12 cellular contexts compared by ENCODE assay signal in genomic region chr10:88401671-88402347, GRCh38.
DNase-seq lines count a peak whose midpoint lies in the region; ATAC-seq, FAIRE-seq and TF ChIP-seq lines count a peak whose summit lies in the region.
"Had no signal": no experiment of that assay in that cellular context is flagged by ENCODE, and none has a peak within 500 bp of the region (broad histone marks: within the 10 kb centered on the region; RNA-seq: fewer than 3 reads in every experiment).

No MANE protein-coding gene starts in this region.

- H3K14ac ChIP-seq in mesenchymal stem cell (ENCODE audit: low read length in 2 of 2): no peak overlapping the region

- H4K8ac ChIP-seq in mesenchymal stem cell (ENCODE audit: low read length): no peak overlapping the region

- peaks cover 12% of the 10 kb centered on the region for H3K9me3 ChIP-seq in DND-41 (ENCODE audit: insufficient read depth, low read length, severe bottlenecking)
- peaks cover 5% of the 10 kb centered on the region for H3K9me3 ChIP-seq in astrocyte (ENCODE audit: insufficient read depth, low read depth, low read length)
- H3K9me3 ChIP-seq in mesenchymal stem cell (ENCODE audit: control insufficient read depth, low read length): peaks cover 22% of the 10 kb centered on the region
- H3K9me3 ChIP-seq: HAP-1 had no signal

- no peak overlapping the region for H2BK15ac ChIP-seq in mesenchymal stem cell (ENCODE audit: low read depth, poor library complexity, severe bottlenecking)

- peak; percentile 49 for FAIRE-seq in astrocyte (lab: Jason Lieb, UNC)

- H4K20me1 ChIP-seq in DND-41 (ENCODE audit: insufficient read depth, low read length) (no peaks in the 10 kb centered on the region), astrocyte (ENCODE audit: insufficient read depth, low read length) (no peaks in the 10 kb centered on the region)

- peaks cover 14% of the 10 kb centered on the region for H3K9me3 Mint-ChIP-seq in astrocyte (ENCODE audit: unreplicated experiment)

- H3K36me3 Mint-ChIP-seq in astrocyte (ENCODE audit: low read depth, unreplicated experiment): peaks cover 3% of the 10 kb centered on the region

- H3K4me1 Mint-ChIP-seq in astrocyte (ENCODE audit: low read depth, unreplicated experiment): peaks cover 7% of the 10 kb centered on the region

- H2BK5ac ChIP-seq in mesenchymal stem cell (ENCODE audit: low read depth, low read length, poor library complexity, severe bottlenecking): no peak overlapping the region

- no peak overlapping the region for H2AK5ac ChIP-seq in mesenchymal stem cell (ENCODE audit: low read length, severe bottlenecking)

- H3K36me3 ChIP-seq in DND-41 (ENCODE audit: insufficient read depth, low read length) (no peaks in the 10 kb centered on the region), astrocyte (ENCODE audit: insufficient read depth, low read length) (no peaks in the 10 kb centered on the region), mesenchymal stem cell (ENCODE audit: control insufficient read depth in 1 of 2, insufficient read depth in 2 of 2, low read depth in 1 of 2, low read length in 2 of 2) (no peaks in the 10 kb centered on the region)
- H3K36me3 ChIP-seq: HAP-1, upper lobe of left lung had no signal

- H2BK12ac ChIP-seq in mesenchymal stem cell (ENCODE audit: low read length in 2 of 2): no peak overlapping the region

- H3K9ac ChIP-seq in DND-41 (ENCODE audit: low read depth, low read length) (no peak overlapping the region), astrocyte (ENCODE audit: low read length) (no peak overlapping the region), mesenchymal stem cell (ENCODE audit: low read length) (no peak overlapping the region)

- no peaks in the 10 kb centered on the region for H3K27me3 ChIP-seq in DND-41 (ENCODE audit: insufficient read depth, low read length, poor library complexity)
- no peaks in the 10 kb centered on the region for H3K27me3 ChIP-seq in astrocyte (ENCODE audit: insufficient read depth, low read length)
- no peaks in the 10 kb centered on the region for H3K27me3 ChIP-seq in mesenchymal stem cell (ENCODE audit: control insufficient read depth in 1 of 2, insufficient read depth in 1 of 2, low read length in 2 of 2)
- H3K27me3 ChIP-seq in dorsolateral prefrontal cortex: no peaks in the 10 kb centered on the region
- H3K27me3 ChIP-seq: upper lobe of left lung had no signal

- no peak overlapping the region for H3K4me2 ChIP-seq in DND-41 (ENCODE audit: insufficient read depth, low read length)
- H3K4me2 ChIP-seq in astrocyte (ENCODE audit: low read length): no peak overlapping the region
- no peak overlapping the region for H3K4me2 ChIP-seq in mesenchymal stem cell (ENCODE audit: low read length, poor library complexity, severe bottlenecking)

- peak overlapping the region; percentile 37; the same call in 1 of the 2 replicates for H2AFZ ChIP-seq in DND-41 (ENCODE audit: low read depth, low read length)
- no peak overlapping the region for H2AFZ ChIP-seq in astrocyte (ENCODE audit: low read depth, low read length)
- no peak overlapping the region for H2AFZ ChIP-seq in mesenchymal stem cell (ENCODE audit: low read depth, low read length)

- H3K18ac ChIP-seq in mesenchymal stem cell (ENCODE audit: low read depth in 1 of 2, low read length in 2 of 2): no peak overlapping the region

- intact Hi-C loops in dorsolateral prefrontal cortex (cut with DNase I): no loop called here

- H3K4ac ChIP-seq in mesenchymal stem cell (ENCODE audit: low read depth in 1 of 2, low read length in 2 of 2): no peak overlapping the region

- no peak overlapping the region for H3K4me3 Mint-ChIP-seq in astrocyte (ENCODE audit: unreplicated experiment)

- H3K27ac Mint-ChIP-seq in astrocyte (ENCODE audit: unreplicated experiment): peak overlapping the region; percentile 67

- H2BK120ac ChIP-seq in mesenchymal stem cell (ENCODE audit: low read depth, low read length): no peak overlapping the region

- no peak overlapping the region for H3K23ac ChIP-seq in mesenchymal stem cell (ENCODE audit: low read length in 2 of 2)

- no peak for ATAC-seq in DND-41 (ENCODE audit: insufficient read depth, low read depth)
- no peak for ATAC-seq in HG02678 (IDR thresholded peaks at IDR 0.05; ENCODE audit: unreplicated experiment)
- ATAC-seq in GM21529 (IDR thresholded peaks at IDR 0.05; ENCODE audit: unreplicated experiment): no peak

- H3K27ac ChIP-seq in DND-41 (ENCODE audit: low read length): no peak overlapping the region
- H3K27ac ChIP-seq in astrocyte (ENCODE audit: low read depth, low read length): no peak overlapping the region
- no peak overlapping the region for H3K27ac ChIP-seq in mesenchymal stem cell (ENCODE audit: low read length, poor library complexity, severe bottlenecking)
- no peak overlapping the region for H3K27ac ChIP-seq in dorsolateral prefrontal cortex
- H3K27ac ChIP-seq: epithelial cell of prostate, upper lobe of left lung had no signal

- no peaks in the 10 kb centered on the region for H3K79me2 ChIP-seq in DND-41 (ENCODE audit: insufficient read depth, low read length)
- H3K79me2 ChIP-seq in astrocyte (ENCODE audit: insufficient read depth, low read length): no peaks in the 10 kb centered on the region

- H3K27me3 Mint-ChIP-seq in astrocyte (ENCODE audit: low read depth, unreplicated experiment): no peaks in the 10 kb centered on the region

- WGBS in mesenchymal stem cell: 90% methylated on average over 2 of the region's 2 CpGs

- TF ChIP-seq CTCF in DND-41 (IDR thresholded peaks at IDR 0.05; ENCODE audit: borderline replicate concordance, extremely low read depth, low read length, poor library complexity, severe bottlenecking): peak; percentile 22
- peak; percentile 12 for TF ChIP-seq CTCF in astrocyte (IDR thresholded peaks at IDR 0.05; ENCODE audit: insufficient read depth, low read depth, low read length)
- TF ChIP-seq CTCF in dorsolateral prefrontal cortex (IDR thresholded peaks at IDR 0.05 in 54 of 56, conservative IDR thresholded peaks at IDR 0.05 in 2 of 56; ENCODE audit: low read depth in 1 of 56, partially characterized antibody in 56 of 56): peak in 9 of 56 donors; percentile 12 to 43 (median 25)

- no peak overlapping the region for H4K91ac ChIP-seq in mesenchymal stem cell (ENCODE audit: low read length)

- DNase-seq in DND-41: no peak
- DNase-seq in LHCN-M2 (ENCODE audit: low read depth): peak; percentile 57
- DNase-seq in astrocyte (ENCODE audit: low read depth): no peak
- peak; percentile 29 for DNase-seq in mesenchymal stem cell
- no peak for DNase-seq in dorsolateral prefrontal cortex
- DNase-seq in NCI-H1436 (lab: John Stamatoyannopoulos, UW): no peak
- DNase-seq: Right ventricle myocardium superior, upper lobe of left lung had no signal

- H3K79me1 ChIP-seq in mesenchymal stem cell (replicated peaks; ENCODE audit: low read length, poor library complexity, severe bottlenecking): no peaks in the 10 kb centered on the region

- no peaks in the 10 kb centered on the region for H3K4me1 ChIP-seq in DND-41 (ENCODE audit: insufficient read depth, low read length)
- H3K4me1 ChIP-seq in astrocyte (ENCODE audit: insufficient read depth, low read length): no peaks in the 10 kb centered on the region
- no peaks in the 10 kb centered on the region for H3K4me1 ChIP-seq in mesenchymal stem cell (ENCODE audit: control insufficient read depth, insufficient read depth, low read depth, low read length)
- H3K4me1 ChIP-seq: HAP-1 had no signal

- H3K4me3 ChIP-seq in DND-41 (ENCODE audit: low read depth in 1 of 2, low read length in 2 of 2): no peak overlapping the region
- no peak overlapping the region for H3K4me3 ChIP-seq in astrocyte (ENCODE audit: insufficient read depth, low read depth, low read length)
- no peak overlapping the region for H3K4me3 ChIP-seq in mesenchymal stem cell (ENCODE audit: insufficient read depth in 1 of 2, low read depth in 1 of 2, low read length in 2 of 2)
- H3K4me3 ChIP-seq in dorsolateral prefrontal cortex: no peak overlapping the region
- H3K4me3 ChIP-seq: HAP-1, upper lobe of left lung had no signal

Comparison
In these comparisons a context has a peak if more than half of its experiments do, and no peak if none do; other contexts are left out.
1. DNase-seq: peak in LHCN-M2 (single experiment) and mesenchymal stem cell (single experiment); none in DND-41 (single experiment), astrocyte (single experiment), dorsolateral prefrontal cortex (0 of 10) and NCI-H1436 (single experiment).